ENCODE assay signal across 18 cellular contexts in genomic region chr1:64387382-64388066, GRCh38.
DNase-seq lines count a peak whose midpoint lies in the region; ATAC-seq and TF ChIP-seq lines count a peak whose summit lies in the region.
"Had no signal": no experiment of that assay in that cellular context is flagged by ENCODE, and none has a peak within 500 bp of the region (broad histone marks: within the 10 kb centered on the region; RNA-seq: fewer than 3 reads in every experiment).

No MANE protein-coding gene starts in this region.

- WGBS in right cardiac atrium = 50% methylated on average over 2 of the region's 2 CpGs

- H3K27ac ChIP-seq in right cardiac atrium (ENCODE audit: low read length) = no peak overlapping the region
- H3K27ac ChIP-seq in Panc1 (ENCODE audit: low read length) = no peak overlapping the region
- no peak overlapping the region for H3K27ac ChIP-seq in foreskin keratinocyte
- H3K27ac ChIP-seq in SJCRH30 = no peak overlapping the region
- H3K27ac ChIP-seq: A549 had no signal

- H3K27ac Mint-ChIP-seq in nephron = peak overlapping the region; percentile 10 to 57 (median 32)
- H3K27ac Mint-ChIP-seq: H9, IgD-negative memory B cell had no signal

- CTCF ChIA-PET in Panc1 (lab: Charles Lee) = no interaction called here

- no peaks in the 10 kb centered on the region for H3K27me3 Mint-ChIP-seq in nephron (ENCODE audit: low read depth)
- H3K27me3 Mint-ChIP-seq: IgD-negative memory B cell had no signal

- in situ Hi-C loops in Panc1 (cut with HindIII; ENCODE audit: low pct_unique_long_range_greater_than_20kb, low sequenced_read_pairs) = no loop called here

- no peak overlapping the region for H3K4me3 ChIP-seq in right cardiac atrium (ENCODE audit: low read length)
- no peak overlapping the region for H3K4me3 ChIP-seq in Panc1 (ENCODE audit: low read depth in 2 of 2, low read length in 2 of 2)
- H3K4me3 ChIP-seq in SJCRH30 = no peak overlapping the region
- H3K4me3 ChIP-seq: A549 had no signal

- ATAC-seq in right cardiac atrium = peak in 1 of 2 donors; percentile 52
- ATAC-seq in Right ventricle myocardium inferior = no peak
- ATAC-seq in Panc1 = peak; percentile 51; the same call in 1 of the 2 replicates
- ATAC-seq in foreskin keratinocyte = no peak
- ATAC-seq: A549 had no signal

- peaks cover 23% of the 10 kb centered on the region for H3K9me3 Mint-ChIP-seq in nephron

- TF ChIP-seq CTCF in Panc1 (IDR thresholded peaks at IDR 0.05) = no peak
- no peak for TF ChIP-seq CTCF in nephron (IDR thresholded peaks at IDR 0.05; ENCODE audit: unreplicated experiment in 3 of 3)
- no peak for TF ChIP-seq CTCF in foreskin keratinocyte (conservative IDR thresholded peaks at IDR 0.05)

- H3K36me3 Mint-ChIP-seq in nephron (ENCODE audit: low read depth) = peaks cover 11% of the 10 kb centered on the region
- H3K36me3 Mint-ChIP-seq: CD14-positive monocyte, IgD-negative memory B cell had no signal

- no TSS peak for BruUV-seq in Panc1 (replicated peaks; lab: Mats Ljungman, UMichigan)

- DNase-seq in right cardiac atrium (peak in 2 of 3 donors; percentile 43 to 64), Right ventricle myocardium inferior (ENCODE audit: missing footprints) (no peak), Panc1 (ENCODE audit: low read depth, low spot score) (no peak), foreskin keratinocyte (no peak), SJCRH30 (no peak), SHP77 (lab: John Stamatoyannopoulos, UW) (no peak)
- DNase-seq: GDM1, H9, Kasumi-1, NCI-H1105 treated with DMSO at 0.1 percent for 48 hours, NCI-H1694, NCI-H2081 treated with DMSO at 0.1 percent for 48 hours, NCI-H510A, NCI-H748 treated with DMSO at 0.1 percent for 48 hours had no signal

- no peak overlapping the region for H3K4me3 Mint-ChIP-seq in nephron
- H3K4me3 Mint-ChIP-seq: CD14-positive monocyte, H9, IgD-negative memory B cell had no signal

- H3K4me1 ChIP-seq in right cardiac atrium (ENCODE audit: control insufficient read depth, insufficient read depth, low read length) = no peaks in the 10 kb centered on the region
- peaks cover 3% of the 10 kb centered on the region; the same call in 1 of the 2 replicates for H3K4me1 ChIP-seq in Panc1 (ENCODE audit: control insufficient read depth, insufficient read depth, low read length)
- no peaks in the 10 kb centered on the region for H3K4me1 ChIP-seq in foreskin keratinocyte
- H3K4me1 ChIP-seq in SJCRH30 = no peaks in the 10 kb centered on the region
- H3K4me1 ChIP-seq: A549 had no signal

- H3K27me3 ChIP-seq in right cardiac atrium (ENCODE audit: control insufficient read depth, insufficient read depth) = no peaks in the 10 kb centered on the region
- no peaks in the 10 kb centered on the region for H3K27me3 ChIP-seq in Panc1 (ENCODE audit: control insufficient read depth, insufficient read depth, low read length)
- H3K27me3 ChIP-seq in foreskin keratinocyte = peaks cover 3% of the 10 kb centered on the region
- H3K27me3 ChIP-seq in SJCRH30 = no peaks in the 10 kb centered on the region

- H3K9me3 ChIP-seq in right cardiac atrium (ENCODE audit: control insufficient read depth, low read length) = no peaks in the 10 kb centered on the region
- no peaks in the 10 kb centered on the region for H3K9me3 ChIP-seq in Panc1 (ENCODE audit: control insufficient read depth, insufficient read depth, low read depth, low read length)
- H3K9me3 ChIP-seq in SJCRH30 (replicated peaks) = no peaks in the 10 kb centered on the region
- H3K9me3 ChIP-seq: A549 had no signal

- H3K4me1 Mint-ChIP-seq in nephron = peaks cover 13% of the 10 kb centered on the region
- H3K4me1 Mint-ChIP-seq: CD14-positive monocyte, IgD-negative memory B cell had no signal

- no peaks in the 10 kb centered on the region for H3K36me3 ChIP-seq in Panc1 (ENCODE audit: control insufficient read depth, insufficient read depth, low read length)
- H3K36me3 ChIP-seq in SJCRH30 = no peaks in the 10 kb centered on the region

- intact Hi-C loops in right cardiac atrium (cut with DNase I) (no loop called here), Right ventricle myocardium inferior (cut with DNase I) (no loop called here), Panc1 (cut with micrococcal nuclease; ENCODE audit: unreplicated experiment) (loop anchor here (2.0 kb wide), 1 partner anchor 13 kb away; no protein-coding TSS in a partner anchor)

- POLR2A ChIA-PET in Panc1 (lab: Charles Lee) = no interaction called here

Comparison
In these comparisons a context has a peak if more than half of its experiments do, and no peak if none do; other contexts are left out.
1. DNase-seq: peak in right cardiac atrium (2 of 3); none in Right ventricle myocardium inferior (single experiment), Panc1 (single experiment), foreskin keratinocyte (0 of 2), SJCRH30 (0 of 2) and SHP77 (0 of 2).